20 cellular contexts compared by ENCODE assay signal in genomic region chr9:95770653-95771131, GRCh38.
DNase-seq lines count a peak whose midpoint lies in the region; ATAC-seq and TF ChIP-seq lines count a peak whose summit lies in the region.
"Had no signal": no experiment of that assay in that cellular context is flagged by ENCODE, and none has a peak within 500 bp of the region (broad histone marks: within the 10 kb centered on the region; RNA-seq: fewer than 3 reads in every experiment).

No MANE protein-coding gene starts in this region.

- no peak for TF ChIP-seq CTCF in cardiac muscle cell (IDR thresholded peaks at IDR 0.05; ENCODE audit: low read depth, low read length)
- TF ChIP-seq CTCF in mesothelial cell of epicardium (IDR thresholded peaks at IDR 0.05; ENCODE audit: unreplicated experiment): no peak
- TF ChIP-seq CTCF in PC-3 (conservative IDR thresholded peaks at IDR 0.05; ENCODE audit: low read depth, low read length): no peak

- H4K20me1 ChIP-seq in PC-3 (ENCODE audit: low read length): no peaks in the 10 kb centered on the region

- H3K9ac ChIP-seq in PC-3 (ENCODE audit: low read length): no peak overlapping the region

- POLR2A ChIA-PET in PC-3 (lab: Charles Lee; ENCODE audit: unreplicated experiment): no interaction called here

- ATAC-seq in left ventricle myocardium superior: no peak
- no peak for ATAC-seq in HG03097 (IDR thresholded peaks at IDR 0.05; ENCODE audit: low FRiP score, unreplicated experiment)
- no peak for ATAC-seq in PC-3
- no peak for ATAC-seq in HG03108 (IDR thresholded peaks at IDR 0.05; ENCODE audit: unreplicated experiment)
- ATAC-seq: A549 had no signal

- H3K27ac Mint-ChIP-seq in mesothelial cell of epicardium: peak overlapping the region; percentile 44
- H3K27ac Mint-ChIP-seq: activated naive CD8-positive, alpha-beta T cell treated with anti-CD3 and anti-CD28 coated beads for 36 hours; CD4-positive, alpha-beta memory T cell; IgD-negative memory B cell had no signal

- no peaks in the 10 kb centered on the region for H3K36me3 Mint-ChIP-seq in mesothelial cell of epicardium
- H3K36me3 Mint-ChIP-seq: activated naive CD8-positive, alpha-beta T cell treated with anti-CD3 and anti-CD28 coated beads for 36 hours; CD4-positive, alpha-beta memory T cell; IgD-negative memory B cell had no signal

- H3K9me2 ChIP-seq in PC-3 (replicated peaks; ENCODE audit: low read length): no peaks in the 10 kb centered on the region

- H3F3A ChIP-seq in PC-3 (ENCODE audit: low read length, unreplicated experiment): no peaks in the 10 kb centered on the region

- H3K79me2 ChIP-seq in PC-3 (ENCODE audit: low read length): no peaks in the 10 kb centered on the region

- CTCF ChIA-PET in PC-3 (lab: Charles Lee): no interaction called here

- no peak overlapping the region for H3K4me3 Mint-ChIP-seq in mesothelial cell of epicardium
- H3K4me3 Mint-ChIP-seq: activated naive CD8-positive, alpha-beta T cell treated with anti-CD3 and anti-CD28 coated beads for 36 hours; CD4-positive, alpha-beta memory T cell had no signal

- H3K4me1 ChIP-seq in cardiac muscle cell (ENCODE audit: low read depth) (peaks cover 18% of the 10 kb centered on the region), PC-3 (ENCODE audit: insufficient read depth, low read length) (no peaks in the 10 kb centered on the region)
- H3K4me1 ChIP-seq: A549 had no signal

- H3K4me3 ChIP-seq in cardiac muscle cell (no peak overlapping the region), PC-3 (ENCODE audit: low read length) (no peak overlapping the region)
- H3K4me3 ChIP-seq: A549, lung, testis had no signal

- H3K36me3 ChIP-seq in cardiac muscle cell (no peaks in the 10 kb centered on the region), PC-3 (ENCODE audit: low read depth, low read length) (no peaks in the 10 kb centered on the region)

- BruUV-seq in PC-3 (replicated peaks; lab: Mats Ljungman, UMichigan): no TSS peak

- H3K27ac ChIP-seq in cardiac muscle cell: no peak overlapping the region
- no peak overlapping the region for H3K27ac ChIP-seq in PC-3 (ENCODE audit: low read length)
- H3K27ac ChIP-seq: A549 had no signal

- peaks cover 29% of the 10 kb centered on the region for H3K4me1 Mint-ChIP-seq in mesothelial cell of epicardium
- H3K4me1 Mint-ChIP-seq: CD4-positive, alpha-beta memory T cell had no signal

- intact Hi-C loops in left ventricle myocardium superior (cut with micrococcal nuclease): no loop called here
- intact Hi-C loops in PC-3 (cut with micrococcal nuclease): no loop called here

- H3K27me3 Mint-ChIP-seq in mesothelial cell of epicardium (ENCODE audit: low read depth): peaks cover 19% of the 10 kb centered on the region

- H3K9me3 ChIP-seq in cardiac muscle cell (ENCODE audit: low read depth) (no peaks in the 10 kb centered on the region), PC-3 (ENCODE audit: low read length) (no peaks in the 10 kb centered on the region)
- H3K9me3 ChIP-seq: A549, testis had no signal

- no peaks in the 10 kb centered on the region for H3K27me3 ChIP-seq in cardiac muscle cell
- no peaks in the 10 kb centered on the region for H3K27me3 ChIP-seq in PC-3 (ENCODE audit: low read length)
- H3K27me3 ChIP-seq: testis had no signal

- no peak overlapping the region for H3K4me2 ChIP-seq in PC-3 (ENCODE audit: low read length)
- H3K4me2 ChIP-seq: A549 had no signal

- H3K9me3 Mint-ChIP-seq in mesothelial cell of epicardium: no peaks in the 10 kb centered on the region
- H3K9me3 Mint-ChIP-seq: activated naive CD8-positive, alpha-beta T cell treated with anti-CD3 and anti-CD28 coated beads for 36 hours; CD4-positive, alpha-beta memory T cell; IgD-negative memory B cell had no signal

- DNase-seq in cardiac muscle cell (ENCODE audit: low read depth in 1 of 2, low spot score in 1 of 2): peak; percentile 43 to 55
- DNase-seq in left ventricle myocardium superior: no peak
- DNase-seq in amniotic epithelial cell (ENCODE audit: low read depth): peak; percentile 73
- DNase-seq in mesothelial cell of epicardium (ENCODE audit: low spot score in 2 of 2, unreplicated experiment in 2 of 2): no peak
- no peak for DNase-seq in PC-3
- no peak for DNase-seq in activated effector memory CD4-positive, alpha-beta T cell treated with Interleukin-2 at 50 U/mL for 16 hours
- DNase-seq: activated CD4-positive, alpha-beta T cell treated with anti-CD3 and anti-CD28 coated beads, Interleukin-2, amount 50 U/mL, for 1 hour; activated naive CD8-positive, alpha-beta T cell treated with anti-CD3 and anti-CD28 coated beads for 36 hours; activated T-cell treated with anti-CD3 and anti-CD28 coated beads, Interleukin-2, amount 50 U/mL, for 1 hour; CD4-positive, alpha-beta memory T cell; central memory CD4-positive, alpha-beta T cell; effector memory CD4-positive, alpha-beta T cell; SHP77; stimulated activated CD4-positive, alpha-beta T cell treated with anti-CD3 and anti-CD28 coated beads, Interleukin-2, amount 100 ng/mL, for 48 hours; testis had no signal

- H2AFZ ChIP-seq in PC-3 (ENCODE audit: low read length): no peak overlapping the region

Comparison
In these comparisons a context has a peak if more than half of its experiments do, and no peak if none do; other contexts are left out.
1. DNase-seq: peak in cardiac muscle cell (2 of 2) and amniotic epithelial cell (single experiment); none in left ventricle myocardium superior (single experiment), mesothelial cell of epicardium (0 of 2), PC-3 (single experiment) and activated effector memory CD4-positive, alpha-beta T cell treated with Interleukin-2 at 50 U/mL for 16 hours (single experiment).